Comparison of ENCODE assay signal across 8 cellular contexts in the genomic region with DNA sequence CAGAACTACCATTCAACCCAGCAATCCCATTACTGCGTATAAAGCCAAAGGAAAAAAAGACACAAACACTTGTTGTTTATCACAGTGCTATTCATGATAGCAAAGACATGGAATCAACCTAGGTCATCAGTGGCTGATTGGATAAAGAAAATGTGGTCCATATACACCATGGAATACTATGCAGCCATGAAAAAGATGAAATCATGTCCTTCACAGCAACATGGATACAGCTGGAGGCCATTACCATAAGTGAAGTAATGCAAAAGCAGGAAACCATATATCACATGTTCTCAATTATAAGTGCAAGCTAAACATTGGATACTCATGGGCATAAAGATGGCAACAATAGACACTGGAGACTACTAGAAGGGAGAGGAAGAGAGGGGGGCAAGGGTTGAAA.
"Had no signal": no experiment of that assay in that cellular context is flagged by ENCODE, and none has a peak within 500 bp of the region (broad histone marks: within the 10 kb centered on the region; RNA-seq: fewer than 3 reads in every experiment).

No MANE protein-coding gene starts in this region.

- DNase-seq: GDM1, GF-D8 had no signal

- FAIRE-seq: G401.6, GM12878, GM12891, GM12892, GM18507, GM19239 had no signal

- ATAC-seq: GM12878 had no signal

- H3K4me3 ChIP-seq: GM12878 had no signal
